ENCODE assay signal across 1 cellular context in genomic region chr20:43590392-43591303, GRCh38.
TF ChIP-seq lines count a peak whose summit lies in the region.

Gene IFT52 (plus strand): TSS chr20:43590937. CDS start chr20:43594699, 3,762 bp downstream.

TF ChIP-seq in K562, 482 proteins besides CTCF, POLR2A, EP300 and RAD21 (continued from another document and continues in another):
- TF ChIP-seq JUN (IDR thresholded peaks at IDR 0.05; ENCODE audit: borderline replicate concordance, low read depth, low read length): peak; percentile 61
- 0 out of 2 replicates have a peak, but pooled peaks have one; percentile 29 for TF ChIP-seq JUN (CRISPR knock-in tag; IDR thresholded peaks at IDR 0.05; ENCODE audit: borderline replicate concordance)
- TF ChIP-seq HNRNPL (IDR thresholded peaks at IDR 0.05; ENCODE audit: low read depth, low read length): no peak
- TF ChIP-seq NFE2L1 (tag; IDR thresholded peaks at IDR 0.05; ENCODE audit: borderline replicate concordance, low read depth): no peak
- TF ChIP-seq FOSL1 (tag; conservative IDR thresholded peaks at IDR 0.05): 0 out of 2 replicates have a peak, but pooled peaks have one; percentile 31
- no peak for TF ChIP-seq ZNF354B (CRISPR knock-in tag; IDR thresholded peaks at IDR 0.05)
- TF ChIP-seq PKNOX1 (IDR thresholded peaks at IDR 0.05): peak; percentile 82
- TF ChIP-seq TCF7 (IDR thresholded peaks at IDR 0.05; ENCODE audit: borderline replicate concordance): no peak
- TF ChIP-seq CBFA2T3 (IDR thresholded peaks at IDR 0.05): peak; percentile 39
- TF ChIP-seq CTCFL (IDR thresholded peaks at IDR 0.05; ENCODE audit: borderline replicate concordance, insufficient read depth, low read depth, low read length, poor library complexity, severe bottlenecking): no peak
- TF ChIP-seq ZNF695 (CRISPR knock-in tag; IDR thresholded peaks at IDR 0.05): no peak
- no peak for TF ChIP-seq TSC22D4 (tag; IDR thresholded peaks at IDR 0.05)
- no peak for TF ChIP-seq FOXP1 (CRISPR knock-in tag; IDR thresholded peaks at IDR 0.05)
- no peak for TF ChIP-seq PPARD (CRISPR knock-in tag; IDR thresholded peaks at IDR 0.05)
- no peak for TF ChIP-seq ZBTB17 (CRISPR knock-in tag; IDR thresholded peaks at IDR 0.05)
- TF ChIP-seq BRD9 (IDR thresholded peaks at IDR 0.05; ENCODE audit: low read depth, partially characterized antibody): no peak
- TF ChIP-seq ZNF766 (CRISPR knock-in tag; conservative IDR thresholded peaks at IDR 0.05): no peak
- TF ChIP-seq ZBTB1 (CRISPR knock-in tag; IDR thresholded peaks at IDR 0.05; ENCODE audit: borderline replicate concordance, low read depth): no peak
- no peak for TF ChIP-seq HIVEP1 (CRISPR knock-in tag; IDR thresholded peaks at IDR 0.05)
- TF ChIP-seq SLC30A9 (CRISPR knock-in tag; IDR thresholded peaks at IDR 0.05): no peak
- peak; percentile 99 for TF ChIP-seq ZBTB2 (IDR thresholded peaks at IDR 0.05)
- TF ChIP-seq TAF1 (IDR thresholded peaks at IDR 0.05; ENCODE audit: control insufficient read depth, extremely low read depth, insufficient read depth, low read length, severe bottlenecking): peak; percentile 25
- TF ChIP-seq ZNF133 (CRISPR knock-in tag; IDR thresholded peaks at IDR 0.05): no peak
- no peak for TF ChIP-seq ZNF174 (CRISPR knock-in tag; IDR thresholded peaks at IDR 0.05)
- peak; percentile 58; the same call in 1 of the 2 replicates for TF ChIP-seq STAT6 (CRISPR knock-in tag; IDR thresholded peaks at IDR 0.05)
- no peak for TF ChIP-seq ZNF239 (CRISPR knock-in tag; IDR thresholded peaks at IDR 0.05)
- no peak for TF ChIP-seq RBM14 (IDR thresholded peaks at IDR 0.05; ENCODE audit: borderline replicate concordance, insufficient read depth, low read depth, low read length)
- peak; percentile 57 for TF ChIP-seq HCFC1 (IDR thresholded peaks at IDR 0.05; ENCODE audit: low read depth, low read length)
- TF ChIP-seq FOXK2 (conservative IDR thresholded peaks at IDR 0.05 in 1 of 2, IDR thresholded peaks at IDR 0.05 in 1 of 2; ENCODE audit: low read depth in 2 of 2): peak in 1 of 2 experiments; percentile 100; a peak in 2 of 4 replicates
- TF ChIP-seq NCOA1 (IDR thresholded peaks at IDR 0.05; ENCODE audit: low read depth): no peak
- TF ChIP-seq MEF2D (tag; conservative IDR thresholded peaks at IDR 0.05; ENCODE audit: low read depth): no peak
- TF ChIP-seq ZNF507 (tag; conservative IDR thresholded peaks at IDR 0.05): no peak
- no peak for TF ChIP-seq POLR2B (IDR thresholded peaks at IDR 0.05; ENCODE audit: low read depth, partially characterized antibody)
- TF ChIP-seq BMI1 (IDR thresholded peaks at IDR 0.05; ENCODE audit: low read length): no peak
- peak; percentile 91 for TF ChIP-seq CREB1 (IDR thresholded peaks at IDR 0.05)
- TF ChIP-seq CREB1 (CRISPR knock-in tag; IDR thresholded peaks at IDR 0.05): peak; percentile 94
- TF ChIP-seq ZNF140 (CRISPR knock-in tag; IDR thresholded peaks at IDR 0.05): no peak
- TF ChIP-seq MIER1 (IDR thresholded peaks at IDR 0.05; ENCODE audit: low read depth): no peak
- TF ChIP-seq JUNB (CRISPR knock-in tag; conservative IDR thresholded peaks at IDR 0.05): no peak
- TF ChIP-seq TEAD1 (CRISPR knock-in tag; IDR thresholded peaks at IDR 0.05): peak in 1 of 2 experiments; percentile 38; a peak in 2 of 4 replicates
- no peak for TF ChIP-seq MED1 (CRISPR knock-in tag; IDR thresholded peaks at IDR 0.05; ENCODE audit: borderline replicate concordance)
- no peak for TF ChIP-seq SRSF9 (IDR thresholded peaks at IDR 0.05; ENCODE audit: borderline replicate concordance, low read depth, low read length)
- TF ChIP-seq MAZ (CRISPR knock-in tag; conservative IDR thresholded peaks at IDR 0.05 in 1 of 2, IDR thresholded peaks at IDR 0.05 in 1 of 2): peak; percentile 71 to 92; a peak in 2 of 4 replicates
- no peak for TF ChIP-seq TEAD2 (tag; IDR thresholded peaks at IDR 0.05)
- peak; percentile 65; the same call in 1 of the 2 replicates for TF ChIP-seq NBN (IDR thresholded peaks at IDR 0.05; ENCODE audit: low read depth)
- no peak for TF ChIP-seq ESRRA (IDR thresholded peaks at IDR 0.05; ENCODE audit: borderline replicate concordance, low read depth)
- no peak for TF ChIP-seq BRCA1 (IDR thresholded peaks at IDR 0.05)
- TF ChIP-seq BRCA1 (CRISPR knock-in tag; IDR thresholded peaks at IDR 0.05): no peak
- no peak for TF ChIP-seq ZNF24 (IDR thresholded peaks at IDR 0.05)
- TF ChIP-seq NR0B1 (IDR thresholded peaks at IDR 0.05; ENCODE audit: partially characterized antibody): no peak
- TF ChIP-seq RB1 (IDR thresholded peaks at IDR 0.05; ENCODE audit: low read depth): 0 out of 2 replicates have a peak, but pooled peaks have one; percentile 34
- no peak for TF ChIP-seq FUS (optimal IDR thresholded peaks at IDR 0.05; ENCODE audit: low read depth, low read length)
- no peak for TF ChIP-seq ARHGAP35 (IDR thresholded peaks at IDR 0.05; ENCODE audit: partially characterized antibody)
- TF ChIP-seq NCOA6 (IDR thresholded peaks at IDR 0.05): peak; percentile 95
- no peak for TF ChIP-seq ZNF589 (CRISPR knock-in tag; IDR thresholded peaks at IDR 0.05; ENCODE audit: low read depth)
- no peak for TF ChIP-seq ZNF644 (tag; IDR thresholded peaks at IDR 0.05; ENCODE audit: low read depth)
- no peak for TF ChIP-seq HOMEZ (CRISPR knock-in tag; IDR thresholded peaks at IDR 0.05)
- TF ChIP-seq SNRNP70 (optimal IDR thresholded peaks at IDR 0.05; ENCODE audit: low read depth, low read length): no peak
- TF ChIP-seq KDM5B (IDR thresholded peaks at IDR 0.05; ENCODE audit: insufficient replicate concordance, low read depth, low read length): peak; percentile 34
- TF ChIP-seq XRCC5 (IDR thresholded peaks at IDR 0.05; ENCODE audit: low read depth, low read length): peak; percentile 76; the same call in 1 of the 2 replicates
- peak; percentile 76 for TF ChIP-seq KLF13 (tag; IDR thresholded peaks at IDR 0.05; ENCODE audit: borderline replicate concordance, low read depth)
- no peak for TF ChIP-seq ZNF384 (IDR thresholded peaks at IDR 0.05; ENCODE audit: low read depth, low read length)
- no peak for TF ChIP-seq KAT2B (IDR thresholded peaks at IDR 0.05; ENCODE audit: low read depth, low read length)
- no peak for TF ChIP-seq CHD4 (IDR thresholded peaks at IDR 0.05; ENCODE audit: insufficient read depth, insufficient replicate concordance, low read depth, low read length, poor library complexity, severe bottlenecking)
- no peak for TF ChIP-seq ZC3H11A (IDR thresholded peaks at IDR 0.05; ENCODE audit: low read depth, low read length)
- no peak for TF ChIP-seq ZNF143 (CRISPR knock-in tag; IDR thresholded peaks at IDR 0.05)
- TF ChIP-seq ZNF592 (IDR thresholded peaks at IDR 0.05): no peak
- no peak for TF ChIP-seq COPS2 (conservative IDR thresholded peaks at IDR 0.05)
